In genomic region chr1:116569776-116570357, GRCh38 we compare ENCODE assay signal across 8 cellular contexts.
A peak's percentile ranks its signal among the peaks of the same experiment; 100 is the strongest.
DNase-seq lines count a peak whose midpoint lies in the region; ATAC-seq and TF ChIP-seq lines count a peak whose summit lies in the region.

No MANE protein-coding gene starts in this region.

- 0 out of 2 replicates have a peak overlapping the region, but pooled peaks have one; percentile 42 for H2AFZ ChIP-seq in Loucy (ENCODE audit: low read length)
- H2AFZ ChIP-seq in parathyroid adenoma: peak overlapping the region; percentile 97

- DNase-seq in activated T-cell treated with anti-CD3 and anti-CD28 coated beads, Interleukin-2, amount 50 U/mL, for 24 hours: peak; percentile 66
- DNase-seq in foreskin fibroblast: no peak
- no peak for DNase-seq in GM19240 (ENCODE audit: insufficient read length, low spot score)
- no peak for DNase-seq in NCI-H187 treated with DMSO at 0.1 percent for 48 hours (lab: John Stamatoyannopoulos, UW)
- DNase-seq in T1000 (lab: John Stamatoyannopoulos, UW): no peak

- H3K4me1 ChIP-seq in Loucy (ENCODE audit: insufficient read depth, low read length, poor library complexity, severe bottlenecking) (peaks cover 62% of the 10 kb centered on the region), parathyroid adenoma (peaks cover 3% of the 10 kb centered on the region)

- H3K4me3 ChIP-seq in Loucy (ENCODE audit: low read length, poor library complexity, severe bottlenecking) (peak overlapping the region; percentile 90), foreskin fibroblast (ENCODE audit: low read depth in 1 of 2, low read length in 2 of 2) (peak overlapping the region; percentile 76 to 80), parathyroid adenoma (ENCODE audit: low read depth, low read length) (peak overlapping the region; percentile 82)

- peak; percentile 24 for ATAC-seq in GM18907 (IDR thresholded peaks at IDR 0.05; ENCODE audit: unreplicated experiment)

- H3K9me3 Mint-ChIP-seq in activated T-cell treated with anti-CD3 and anti-CD28 coated beads, Interleukin-2, amount 50 U/mL, for 24 hours: no peaks in the 10 kb centered on the region

- H4K20me1 ChIP-seq in Loucy (ENCODE audit: insufficient read depth, low read length, poor library complexity, severe bottlenecking): peaks cover 17% of the 10 kb centered on the region

- peak overlapping the region; percentile 99 for H3K4me2 ChIP-seq in Loucy (ENCODE audit: low read depth, low read length, poor library complexity, severe bottlenecking)
- H3K4me2 ChIP-seq in parathyroid adenoma (ENCODE audit: low read length): peak overlapping the region; percentile 86

- peak overlapping the region; percentile 92 for H3K27ac ChIP-seq in parathyroid adenoma

- H3K36me3 ChIP-seq in Loucy (ENCODE audit: insufficient read depth, low read length): no peaks in the 10 kb centered on the region
- no peaks in the 10 kb centered on the region for H3K36me3 ChIP-seq in parathyroid adenoma (ENCODE audit: control insufficient read depth, insufficient read depth, low read length)

- H3K27ac Mint-ChIP-seq in activated T-cell treated with anti-CD3 and anti-CD28 coated beads, Interleukin-2, amount 50 U/mL, for 24 hours: peak overlapping the region; percentile 95

- H3K27me3 ChIP-seq in Loucy (ENCODE audit: insufficient read depth, low read length, poor library complexity, severe bottlenecking) (no peaks in the 10 kb centered on the region), parathyroid adenoma (ENCODE audit: control insufficient read depth, insufficient read depth, low read length) (no peaks in the 10 kb centered on the region)

- H3K9me3 ChIP-seq in Loucy (ENCODE audit: insufficient read depth, low read depth, low read length) (no peaks in the 10 kb centered on the region), parathyroid adenoma (ENCODE audit: control insufficient read depth, low read length) (no peaks in the 10 kb centered on the region)

- H3K79me2 ChIP-seq in Loucy (ENCODE audit: insufficient read depth, low read length): peaks cover 50% of the 10 kb centered on the region
- H3K79me2 ChIP-seq in parathyroid adenoma: no peaks in the 10 kb centered on the region

- H3K9ac ChIP-seq in Loucy (ENCODE audit: low read depth, low read length, poor library complexity, severe bottlenecking) (peak overlapping the region; percentile 97), parathyroid adenoma (no peak overlapping the region)

- H3K9me2 ChIP-seq in Loucy (replicated peaks; ENCODE audit: low read depth, low read length): no peaks in the 10 kb centered on the region

- H3K27me3 Mint-ChIP-seq in activated T-cell treated with anti-CD3 and anti-CD28 coated beads, Interleukin-2, amount 50 U/mL, for 24 hours: peaks cover 5% of the 10 kb centered on the region

- H3K36me3 Mint-ChIP-seq in activated T-cell treated with anti-CD3 and anti-CD28 coated beads, Interleukin-2, amount 50 U/mL, for 24 hours (ENCODE audit: low read depth): peaks cover 24% of the 10 kb centered on the region

- H3K4me1 Mint-ChIP-seq in activated T-cell treated with anti-CD3 and anti-CD28 coated beads, Interleukin-2, amount 50 U/mL, for 24 hours (ENCODE audit: low read depth): peaks cover 76% of the 10 kb centered on the region

- H3F3A ChIP-seq in Loucy (ENCODE audit: low read depth): no peaks in the 10 kb centered on the region

- TF ChIP-seq CTCF in Loucy (conservative IDR thresholded peaks at IDR 0.05; ENCODE audit: low read length) (no peak), foreskin fibroblast (IDR thresholded peaks at IDR 0.05; ENCODE audit: low read depth, low read length) (no peak), parathyroid adenoma (IDR thresholded peaks at IDR 0.05) (no peak)

- H3K4me3 Mint-ChIP-seq in activated T-cell treated with anti-CD3 and anti-CD28 coated beads, Interleukin-2, amount 50 U/mL, for 24 hours: peak overlapping the region; percentile 93
